In genomic region chr5:178365501-178366440, GRCh38 we compare ENCODE assay signal across 17 cellular contexts.
DNase-seq lines count a peak whose midpoint lies in the region; TF ChIP-seq lines count a peak whose summit lies in the region.
"Had no signal": no experiment of that assay in that cellular context is flagged by ENCODE, and none has a peak within 500 bp of the region (broad histone marks: within the 10 kb centered on the region; RNA-seq: fewer than 3 reads in every experiment).

No MANE protein-coding gene starts in this region.

- POLR2A ChIA-PET in CD8-positive, alpha-beta memory T cell (lab: Charles Lee) = no interaction called here

- H3K27ac ChIP-seq in CD8-positive, alpha-beta memory T cell (ENCODE audit: low read depth, low read length) = no peak overlapping the region
- H3K27ac ChIP-seq: 22Rv1, KMS-11, SK-N-MC had no signal

- TF ChIP-seq POLR2A in NB4 (IDR thresholded peaks at IDR 0.05; ENCODE audit: extremely low read depth, insufficient read length) = no peak

- in situ Hi-C loops in ACHN (cut with HindIII; ENCODE audit: low pct_ligation_motif_present, low pct_unique_long_range_greater_than_20kb, low sequenced_read_pairs) = no loop called here

- H3K4me1 Mint-ChIP-seq in mesothelial cell of epicardium (peaks cover 50% of the 10 kb centered on the region), type B pancreatic cell (ENCODE audit: unreplicated experiment) (peaks cover 24% of the 10 kb centered on the region)
- H3K4me1 Mint-ChIP-seq in CD8-positive, alpha-beta memory T cell = peaks cover 0 to 5% (median 0%) of the 10 kb centered on the region in 3 donors

- peaks cover 4% of the 10 kb centered on the region for H3K27me3 Mint-ChIP-seq in mesothelial cell of epicardium (ENCODE audit: low read depth)
- peaks cover 9% of the 10 kb centered on the region for H3K27me3 Mint-ChIP-seq in type B pancreatic cell
- H3K27me3 Mint-ChIP-seq in CD8-positive, alpha-beta memory T cell = peaks cover 8 to 23% of the 10 kb centered on the region in 2 donors

- no peak for TF ChIP-seq CTCF in NB4 (IDR thresholded peaks at IDR 0.05; ENCODE audit: low read depth, low read length)
- no peak for TF ChIP-seq CTCF in mesothelial cell of epicardium (IDR thresholded peaks at IDR 0.05; ENCODE audit: unreplicated experiment)
- TF ChIP-seq CTCF in type B pancreatic cell (conservative IDR thresholded peaks at IDR 0.05) = no peak

- CTCF ChIA-PET in CD8-positive, alpha-beta memory T cell (lab: Charles Lee) = no interaction called here

- H3K36me3 Mint-ChIP-seq in mesothelial cell of epicardium = no peaks in the 10 kb centered on the region
- H3K36me3 Mint-ChIP-seq in type B pancreatic cell = no peaks in the 10 kb centered on the region
- no peaks in the 10 kb centered on the region for H3K36me3 Mint-ChIP-seq in CD8-positive, alpha-beta memory T cell

- no peaks in the 10 kb centered on the region for H3K4me1 ChIP-seq in CD8-positive, alpha-beta memory T cell (ENCODE audit: insufficient read depth, low read length)

- no peak overlapping the region for H3K4me3 ChIP-seq in NB4 (ENCODE audit: low read depth, low read length)
- no peak overlapping the region for H3K4me3 ChIP-seq in CD8-positive, alpha-beta memory T cell (ENCODE audit: low read length)
- H3K4me3 ChIP-seq: SK-N-MC had no signal

- H3K9me3 ChIP-seq in CD8-positive, alpha-beta memory T cell (ENCODE audit: low read length) = no peaks in the 10 kb centered on the region

- H3K27ac Mint-ChIP-seq in mesothelial cell of epicardium (peak overlapping the region; percentile 21), type B pancreatic cell (peak overlapping the region; percentile 10)
- no peak overlapping the region for H3K27ac Mint-ChIP-seq in CD8-positive, alpha-beta memory T cell
- H3K27ac Mint-ChIP-seq: CD4-positive, alpha-beta T cell had no signal

- H3K4me3 Mint-ChIP-seq in mesothelial cell of epicardium = no peak overlapping the region
- no peak overlapping the region for H3K4me3 Mint-ChIP-seq in type B pancreatic cell
- no peak overlapping the region for H3K4me3 Mint-ChIP-seq in CD8-positive, alpha-beta memory T cell
- H3K4me3 Mint-ChIP-seq: CD4-positive, alpha-beta T cell had no signal

- H3K36me3 ChIP-seq in CD8-positive, alpha-beta memory T cell (ENCODE audit: insufficient read depth, low read length) = no peaks in the 10 kb centered on the region

- DNase-seq in DMS 273 (lab: John Stamatoyannopoulos, UW; ENCODE audit: unreplicated experiment) (peak; percentile 24), DMS 273 treated with DMSO at 0.1 percent for 48 hours (lab: John Stamatoyannopoulos, UW) (no peak), NB4 (ENCODE audit: low read depth) (peak; percentile 20), mesothelial cell of epicardium (ENCODE audit: low spot score in 2 of 2, unreplicated experiment in 2 of 2) (no peak), type B pancreatic cell (ENCODE audit: extremely low spot score, unreplicated experiment) (no peak), ACHN (no peak)
- no peak for DNase-seq in CD8-positive, alpha-beta memory T cell
- DNase-seq in activated CD4-positive, CD25-positive, alpha-beta regulatory T cell (lab: John Stamatoyannopoulos, UW) = no peak
- DNase-seq: CD4-positive, alpha-beta T cell; DMS79 treated with DMSO at 0.1 percent for 48 hours; H7; NCI-H1436; NCI-H1930; NCI-H446 had no signal

- peaks cover 13% of the 10 kb centered on the region for H3K9me3 Mint-ChIP-seq in mesothelial cell of epicardium
- peaks cover 4% of the 10 kb centered on the region for H3K9me3 Mint-ChIP-seq in type B pancreatic cell
- H3K9me3 Mint-ChIP-seq in CD8-positive, alpha-beta memory T cell = no peaks in the 10 kb centered on the region
- H3K9me3 Mint-ChIP-seq: CD4-positive, alpha-beta T cell had no signal

- H3K27me3 ChIP-seq in CD8-positive, alpha-beta memory T cell (ENCODE audit: insufficient read depth, low read length, poor library complexity, severe bottlenecking) = no peaks in the 10 kb centered on the region

Comparison
In these comparisons a context has a peak if more than half of its experiments do, and no peak if none do; other contexts are left out.
1. DNase-seq: peak in DMS 273 (single experiment) and NB4 (single experiment); none in DMS 273 treated with DMSO at 0.1 percent for 48 hours (single experiment), mesothelial cell of epicardium (0 of 2), type B pancreatic cell (single experiment), CD8-positive, alpha-beta memory T cell (0 of 5), activated CD4-positive, CD25-positive, alpha-beta regulatory T cell (0 of 4) and ACHN (single experiment).
2. H3K27ac Mint-ChIP-seq: peak in mesothelial cell of epicardium (single experiment) and type B pancreatic cell (single experiment); none in CD8-positive, alpha-beta memory T cell (0 of 8).